Comparison of ENCODE assay signal across 21 cellular contexts in the genomic region with DNA sequence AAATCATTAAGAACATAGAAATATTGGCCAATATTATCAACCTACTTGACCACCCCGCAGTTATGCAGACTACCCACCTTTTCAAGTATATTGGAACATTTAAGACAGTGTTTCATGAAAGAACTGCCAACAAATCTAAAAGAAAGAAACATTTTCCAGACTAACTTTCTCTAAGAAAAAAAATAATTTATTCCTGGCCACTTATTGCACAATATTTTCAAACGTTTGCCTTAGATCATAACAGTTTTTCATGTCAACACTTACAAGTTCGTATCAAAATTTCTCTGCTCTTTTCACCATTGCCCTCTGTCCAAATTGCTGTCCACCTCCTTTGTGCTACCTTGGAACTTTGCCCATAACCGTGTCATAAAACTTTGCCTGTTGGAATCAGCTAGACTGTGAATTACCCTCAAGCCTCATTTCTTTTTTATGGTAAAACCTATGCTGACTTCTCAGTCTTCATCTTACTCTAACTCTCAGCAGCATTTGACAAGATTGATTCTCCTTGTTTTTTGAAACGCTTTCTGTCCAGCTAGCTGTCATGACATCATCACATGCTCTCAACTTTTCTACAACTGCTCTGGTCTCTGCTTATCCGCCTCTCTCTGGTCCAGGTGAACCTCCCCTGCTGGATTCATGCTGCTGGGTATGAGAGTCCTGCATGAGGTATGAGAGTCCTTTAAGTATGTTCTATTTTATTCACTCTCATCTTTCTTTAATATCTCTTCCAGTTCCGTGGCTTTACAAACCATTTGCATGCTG.
"Had no signal": no experiment of that assay in that cellular context is flagged by ENCODE, and none has a peak within 500 bp of the region (broad histone marks: within the 10 kb centered on the region; RNA-seq: fewer than 3 reads in every experiment).

No MANE protein-coding gene starts in this region.

- H3K4me3 ChIP-seq: dorsolateral prefrontal cortex, gastroesophageal sphincter, heart right ventricle, left ventricle myocardium inferior, smooth muscle cell had no signal

- H3K27me3 ChIP-seq: gastroesophageal sphincter, heart right ventricle had no signal

- H3K27ac ChIP-seq: dorsolateral prefrontal cortex, gastroesophageal sphincter, heart right ventricle, left ventricle myocardium inferior, VCaP had no signal

- FAIRE-seq: astrocyte, islet of Langerhans had no signal

- DNase-seq: activated CD4-positive, alpha-beta T cell treated with anti-CD3 and anti-CD28 coated beads for 1 hour; activated CD4-positive, alpha-beta T cell treated with anti-CD3 and anti-CD28 coated beads, Interleukin-2, amount 50 U/mL, for 4 hours; activated naive CD4-positive, alpha-beta T cell treated with anti-CD3 and anti-CD28 coated beads for 36 hours; dorsolateral prefrontal cortex; endodermal cell; heart right ventricle; left ventricle myocardium inferior; mesendoderm; nephron progenitor cell; occipital lobe; right cardiac atrium; stimulated activated CD4-positive, alpha-beta T cell treated with anti-CD3 and anti-CD28 coated beads, Interleukin-4, amount 100 ng/mL, for 4 hours; stimulated activated CD8-positive, alpha-beta memory T cell treated with anti-CD3 and anti-CD28 coated beads, Interleukin-4, amount 100 ng/mL, for 48 hours; stimulated activated naive CD8-positive, alpha-beta T cell treated with anti-CD3 and anti-CD28 coated beads, Interleukin-15, Interleukin-2, amounts not matched to agents 100 U/mL and 50 U/mL, for 24 hours; T1000; trophoblast cell had no signal

- ATAC-seq: gastroesophageal sphincter; heart right ventricle; right cardiac atrium; stimulated activated naive CD8-positive, alpha-beta T cell treated with anti-CD3 and anti-CD28 coated beads, Interleukin-15, Interleukin-2, amounts not matched to agents 100 U/mL and 50 U/mL, for 24 hours had no signal

- H3K36me3 ChIP-seq: gastroesophageal sphincter, heart right ventricle, left ventricle myocardium inferior had no signal

- H3K4me1 ChIP-seq: heart right ventricle, left ventricle myocardium inferior had no signal

- H3K9me3 ChIP-seq: gastroesophageal sphincter, heart right ventricle, left ventricle myocardium inferior had no signal
